8 cellular contexts compared by ENCODE assay signal in the genomic region with DNA sequence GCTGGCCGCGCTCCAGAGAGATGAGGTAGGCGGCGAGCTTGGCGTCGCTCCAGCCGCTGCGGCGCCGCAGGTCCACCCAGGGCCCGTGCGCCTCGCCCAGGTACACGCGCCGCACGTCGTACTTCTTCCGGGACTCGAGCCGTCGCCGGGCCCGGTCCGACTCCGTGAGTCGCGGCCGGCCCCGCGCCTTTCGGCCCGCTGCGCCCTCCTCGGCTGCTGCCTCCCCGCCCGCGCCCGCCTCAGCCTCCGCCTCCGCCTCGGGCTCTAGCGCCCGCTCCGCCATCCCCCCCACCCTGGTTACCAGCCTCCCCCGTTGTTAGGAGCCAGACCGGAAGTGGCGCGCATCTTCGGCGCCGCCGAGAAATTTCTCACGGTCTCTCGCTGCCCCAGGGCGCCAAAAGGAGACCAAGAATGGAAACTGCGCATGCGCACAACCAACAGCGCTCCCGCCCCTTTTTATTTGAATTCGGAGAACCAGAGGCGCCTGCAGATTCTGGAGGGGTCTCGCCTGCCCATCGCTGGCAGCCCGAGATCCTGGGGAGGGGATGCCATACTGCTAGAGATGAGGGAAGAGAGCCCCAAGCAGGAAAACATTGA. TPM values are rescaled to one million over a fixed set of nuclear protein-coding genes. Genes with fewer than 3 reads are reported as not detected.
A peak's percentile ranks its signal among the peaks of the same experiment; 100 is the strongest.
DNase-seq lines count a peak whose midpoint lies in the region; ATAC-seq and TF ChIP-seq lines count a peak whose summit lies in the region.

Gene ZNF653, minus strand, starts transcription at position 336 of the 597 bp plus-strand sequence. Its CDS starts 53 bp downstream, at position 283.

- peak within 1 kb of the TSS; percentile 84 to 99 (median 93) for H3K4me3 Mint-ChIP-seq in IgD-negative memory B cell

- peaks cover 11% of the 10 kb centered on the region for H3K4me1 ChIP-seq in mucosa of stomach (ENCODE audit: control insufficient read depth, insufficient read depth, low read length)

- H3K36me3 ChIP-seq in mucosa of stomach (ENCODE audit: control insufficient read depth, insufficient read depth, low read length): no peaks in the 10 kb centered on the region

- no peaks in the 10 kb centered on the region for H3K27me3 ChIP-seq in mucosa of stomach (ENCODE audit: control insufficient read depth, insufficient read depth, low read length)

- H3K36me3 Mint-ChIP-seq in IgD-negative memory B cell: peaks cover 5% of the 10 kb centered on the region

- no peaks in the 10 kb centered on the region for H3K9me3 Mint-ChIP-seq in IgD-negative memory B cell

- H3K9me3 ChIP-seq in mucosa of stomach (ENCODE audit: control insufficient read depth, low read length): no peaks in the 10 kb centered on the region

- H3K4me1 Mint-ChIP-seq in IgD-negative memory B cell: peaks cover 7 to 11% (median 10%) of the 10 kb centered on the region in 3 donors

- peak; percentile 82 for DNase-seq in DMS114 treated with DMSO at 0.1 percent for 48 hours (lab: John Stamatoyannopoulos, UW; ENCODE audit: unreplicated experiment)
- peak; percentile 100 for DNase-seq in OCI-M1 (lab: John Stamatoyannopoulos, UW)
- DNase-seq in activated T-cell treated with anti-CD3 and anti-CD28 coated beads for 4 hours: peak; percentile 94
- DNase-seq in epithelial cell of proximal tubule (ENCODE audit: low read depth): peak; percentile 41
- DNase-seq in stimulated activated CD8-positive, alpha-beta memory T cell treated with anti-CD3 and anti-CD28 coated beads, Interleukin-4, amount 100 ng/mL, for 48 hours: peak; percentile 97

- no peak for TF ChIP-seq CTCF in epithelial cell of proximal tubule (conservative IDR thresholded peaks at IDR 0.05; ENCODE audit: low read depth, low read length)

- H3K4me3 ChIP-seq in epithelial cell of proximal tubule (ENCODE audit: low read depth, low read length) (peak within 1 kb of the TSS; percentile 79), mucosa of stomach (ENCODE audit: low read length) (peak within 1 kb of the TSS; percentile 56)

- peak within 1 kb of the TSS; percentile 89 to 97 (median 96) for H3K27ac Mint-ChIP-seq in IgD-negative memory B cell

- peak; percentile 41 for ATAC-seq in GM21529 (IDR thresholded peaks at IDR 0.05; ENCODE audit: unreplicated experiment)

- H3K9ac ChIP-seq in mucosa of stomach (ENCODE audit: low read length): peak within 1 kb of the TSS; percentile 80

- H3K27me3 Mint-ChIP-seq in IgD-negative memory B cell: no peaks in the 10 kb centered on the region

RNA-seq across cellular contexts. Expression of gene ZNF653, which starts in this region (rescaled TPM):
- polyA plus RNA-seq in IgD-negative memory B cell: 4.3 TPM
- total RNA-seq in epithelial cell of proximal tubule: 5.9 and 23.4 TPM in 2 replicates

Comparison
In these comparisons a context has a peak if more than half of its experiments do, and no peak if none do; other contexts are left out.
1. Peak in every context shown above with its lines: DNase-seq, ATAC-seq and H3K4me3 ChIP-seq.
2. DNase-seq: peak in every context shown above with its lines; median percentile 100 in OCI-M1; 97 in stimulated activated CD8-positive, alpha-beta memory T cell treated with anti-CD3 and anti-CD28 coated beads, Interleukin-4, amount 100 ng/mL, for 48 hours; 94 in activated T-cell treated with anti-CD3 and anti-CD28 coated beads for 4 hours; 82 in DMS114 treated with DMSO at 0.1 percent for 48 hours; 41 in epithelial cell of proximal tubule.